Comparison of ENCODE assay signal across 9 cellular contexts in the genomic region with DNA sequence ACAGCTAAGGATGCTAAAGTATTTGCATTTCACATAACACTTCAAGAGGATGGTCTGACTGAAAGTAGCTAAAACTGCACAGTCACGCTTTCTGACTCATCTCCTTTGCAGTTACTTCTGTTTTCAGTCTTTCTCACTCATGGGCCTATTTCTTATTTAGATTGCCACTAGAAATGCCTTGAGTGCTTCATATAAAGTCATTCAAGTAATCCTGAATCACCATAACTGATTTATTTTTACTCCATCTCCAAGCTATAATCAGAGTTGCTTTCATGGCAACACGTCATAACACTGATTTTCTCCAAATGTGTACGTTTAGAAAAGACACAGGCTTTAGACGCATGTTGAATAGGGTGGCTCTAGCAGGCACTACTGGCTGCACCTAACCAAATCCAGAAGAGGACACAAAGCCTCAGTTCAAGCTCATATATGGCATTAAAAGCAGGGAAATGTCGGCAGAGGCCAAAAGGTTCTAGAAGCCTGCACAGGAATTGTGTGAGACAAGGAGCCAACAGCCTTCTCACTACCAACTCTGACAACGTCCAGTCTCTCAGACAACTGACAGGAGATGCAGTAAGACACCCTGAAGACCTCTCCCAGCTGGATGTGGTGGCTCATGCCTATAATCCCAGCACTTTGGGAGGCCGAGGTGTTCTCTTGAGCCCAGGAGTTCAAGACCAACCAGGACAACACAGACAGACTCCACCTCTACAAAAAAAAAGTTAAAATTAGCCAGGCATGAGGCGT.
DNase-seq lines count a peak whose midpoint lies in the region; ATAC-seq, FAIRE-seq and TF ChIP-seq lines count a peak whose summit lies in the region.
"Had no signal": no experiment of that assay in that cellular context is flagged by ENCODE, and none has a peak within 500 bp of the region (broad histone marks: within the 10 kb centered on the region; RNA-seq: fewer than 3 reads in every experiment).

No MANE protein-coding gene starts in this region.

- TF ChIP-seq CTCF in bronchial epithelial cell (IDR thresholded peaks at IDR 0.05; ENCODE audit: insufficient read depth, low read length, severe bottlenecking) (no peak), retinal pigment epithelial cell (conservative IDR thresholded peaks at IDR 0.05; ENCODE audit: low read depth, low read length) (no peak), BE2C (IDR thresholded peaks at IDR 0.05; ENCODE audit: low read depth, low read length) (no peak)

- H3K79me2 ChIP-seq in GM23248 (ENCODE audit: insufficient read depth) (peaks cover 59% of the 10 kb centered on the region), Karpas-422 (ENCODE audit: low read length) (no peaks in the 10 kb centered on the region)

- H3K9ac ChIP-seq in GM23248 (peak overlapping the region; percentile 85), Karpas-422 (ENCODE audit: low read length) (no peak overlapping the region)

- 23 to 24% methylated on average over 8 of the region's 8 CpGs for WGBS in GM23248 (ENCODE audit: low coverage in 1 of 2, low lambda C conversion rate in 2 of 2, missing lambda C conversion rate in 2 of 2), 2 experiments

- in situ Hi-C loops in GM23248 (cut with MboI): no loop called here

- H3K27me3 ChIP-seq in GM23248 (replicated peaks; ENCODE audit: insufficient read depth) (no peaks in the 10 kb centered on the region), Karpas-422 (ENCODE audit: low read length) (no peaks in the 10 kb centered on the region), bronchial epithelial cell (ENCODE audit: control insufficient read depth, insufficient read depth, low read length) (no peaks in the 10 kb centered on the region), BE2C (peaks cover 4% of the 10 kb centered on the region; the same call in 1 of the 2 replicates)

- DNase-seq in activated CD4-positive, CD25-positive, alpha-beta regulatory T cell treated with anti-CD3 and anti-CD28 coated beads, Interleukin-2, amount 50 U/mL, for 72 hours: no peak
- DNase-seq in GM23248 (peak; percentile 96), Karpas-422 (peak; percentile 63), bronchial epithelial cell (ENCODE audit: low read depth) (peak; percentile 78), retinal pigment epithelial cell (ENCODE audit: low read depth) (peak; percentile 29), BE2C (no peak), left ventricle myocardium superior (no peak)

- H3K4me2 ChIP-seq in GM23248 (ENCODE audit: unreplicated experiment) (peak overlapping the region; percentile 66), Karpas-422 (ENCODE audit: low read depth, low read length, poor library complexity, severe bottlenecking) (no peak overlapping the region)

- 0 out of 2 replicates have a peak overlapping the region, but pooled peaks have one; percentile 15 for H3K4me3 ChIP-seq in GM23248
- no peak overlapping the region for H3K4me3 ChIP-seq in Karpas-422 (ENCODE audit: low read length)
- no peak overlapping the region for H3K4me3 ChIP-seq in bronchial epithelial cell (ENCODE audit: low read depth, low read length)
- no peak overlapping the region for H3K4me3 ChIP-seq in retinal pigment epithelial cell (ENCODE audit: low read length)
- no peak overlapping the region for H3K4me3 ChIP-seq in BE2C (ENCODE audit: low read depth, low read length)

- H3K36me3 ChIP-seq in GM23248 (ENCODE audit: low read depth) (no peaks in the 10 kb centered on the region; the same call in 1 of the 2 replicates), Karpas-422 (ENCODE audit: insufficient read depth, low read length) (no peaks in the 10 kb centered on the region), bronchial epithelial cell (ENCODE audit: control insufficient read depth, insufficient read depth, low read length) (no peaks in the 10 kb centered on the region), BE2C (no peaks in the 10 kb centered on the region)

- H4K20me1 ChIP-seq in GM23248 (ENCODE audit: insufficient read depth) (no peaks in the 10 kb centered on the region), Karpas-422 (ENCODE audit: insufficient read depth, low read depth, low read length) (no peaks in the 10 kb centered on the region)

- FAIRE-seq in bronchial epithelial cell (lab: Jason Lieb, UNC): no peak

- H2AFZ ChIP-seq in GM23248 (0 out of 2 replicates have a peak overlapping the region, but pooled peaks have one; percentile 34), Karpas-422 (ENCODE audit: low read length) (peak overlapping the region; percentile 89)

- peaks cover 35% of the 10 kb centered on the region for H3K4me1 ChIP-seq in GM23248 (ENCODE audit: insufficient read depth)
- H3K4me1 ChIP-seq in Karpas-422 (ENCODE audit: low read length): peaks cover 5% of the 10 kb centered on the region
- H3K4me1 ChIP-seq in BE2C: no peaks in the 10 kb centered on the region

- peak; percentile 85 to 93 for ATAC-seq in activated CD4-positive, CD25-positive, alpha-beta regulatory T cell treated with anti-CD3 and anti-CD28 coated beads, Interleukin-2, amount 50 U/mL, for 24 hours
- ATAC-seq in left ventricle myocardium superior: no peak

- H3K27ac ChIP-seq in GM23248 (peak overlapping the region; percentile 99), Karpas-422 (ENCODE audit: low read length) (no peak overlapping the region)
- H3K27ac ChIP-seq: C4-2B had no signal

- H3K9me2 ChIP-seq in GM23248 (ENCODE audit: insufficient read depth): no peaks in the 10 kb centered on the region
- H3K9me2 ChIP-seq in Karpas-422 (replicated peaks; ENCODE audit: insufficient read depth, low read length): no peaks in the 10 kb centered on the region

- H3F3A ChIP-seq in GM23248 (ENCODE audit: insufficient read depth): peaks cover 34% of the 10 kb centered on the region

- intact Hi-C loops in left ventricle myocardium superior (cut with micrococcal nuclease): no loop called here

- no peaks in the 10 kb centered on the region for H3K9me3 ChIP-seq in GM23248 (ENCODE audit: low read depth)
- H3K9me3 ChIP-seq in Karpas-422 (ENCODE audit: low read length): no peaks in the 10 kb centered on the region
- H3K9me3 ChIP-seq in BE2C: no peaks in the 10 kb centered on the region

Comparison
In these comparisons a context has a peak if more than half of its experiments do, and no peak if none do; other contexts are left out.
1. DNase-seq: peak in GM23248 (single experiment), Karpas-422 (single experiment), bronchial epithelial cell (single experiment) and retinal pigment epithelial cell (single experiment); none in activated CD4-positive, CD25-positive, alpha-beta regulatory T cell treated with anti-CD3 and anti-CD28 coated beads, Interleukin-2, amount 50 U/mL, for 72 hours (single experiment), BE2C (single experiment) and left ventricle myocardium superior (single experiment).